Comparison of ENCODE assay signal across 7 cellular contexts in genomic region chr9:83956288-83957028, GRCh38. TPM values are rescaled to one million over a fixed set of nuclear protein-coding genes. Genes with fewer than 3 reads are reported as not detected.
A peak's percentile ranks its signal among the peaks of the same experiment; 100 is the strongest.
DNase-seq lines count a peak whose midpoint lies in the region; ATAC-seq lines count a peak whose summit lies in the region.

No MANE protein-coding gene starts in this region.

- 42 to 43% methylated on average over 61 of the region's 61 CpGs for WGBS in ectodermal cell, 2 experiments

- DNase-seq in NCI-H146 treated with DMSO at 0.1 percent for 48 hours (lab: John Stamatoyannopoulos, UW; ENCODE audit: unreplicated experiment) (peak; percentile 20), lung microvascular endothelial cell (ENCODE audit: low read depth in 2 of 2) (peak; percentile 33 to 42)
- DNase-seq in activated CD4-positive, alpha-beta T cell treated with anti-CD3 and anti-CD28 coated beads for 48 hours = peak; percentile 75
- peak; percentile 16 for DNase-seq in stimulated activated CD8-positive, alpha-beta memory T cell treated with anti-CD3 and anti-CD28 coated beads, Interleukin-15, amount 100 ng/mL, for 1 hour (ENCODE audit: low read depth)

- H3K27ac ChIP-seq in ectodermal cell (ENCODE audit: insufficient read depth, low read depth, low read length, poor library complexity, severe bottlenecking) = no peak overlapping the region

- ATAC-seq in GM18502 (IDR thresholded peaks at IDR 0.05; ENCODE audit: poor library complexity, unreplicated experiment) (peak; percentile 90), HG02623 (IDR thresholded peaks at IDR 0.05; ENCODE audit: unreplicated experiment) (peak; percentile 86)

- H3K4me1 ChIP-seq in ectodermal cell (ENCODE audit: control insufficient read depth, insufficient read depth, low read length) = no peaks in the 10 kb centered on the region

- no peaks in the 10 kb centered on the region for H3K27me3 ChIP-seq in ectodermal cell (ENCODE audit: control insufficient read depth, insufficient read depth, low read length, poor library complexity, severe bottlenecking)

- peak overlapping the region; percentile 48 for H3K4me3 ChIP-seq in ectodermal cell (ENCODE audit: insufficient read depth, low read depth, low read length)

- no peaks in the 10 kb centered on the region for H3K9me3 ChIP-seq in ectodermal cell (ENCODE audit: control insufficient read depth, low read length)

- H3K36me3 ChIP-seq in ectodermal cell (ENCODE audit: control insufficient read depth, insufficient read depth, low read length) = no peaks in the 10 kb centered on the region

RNA-seq across cellular contexts. Expression of gene HNRNPK, which starts 23.6 kb away (rescaled TPM):
- polyA plus RNA-seq in ectodermal cell (2013, experiment 1 of 4) = 1,275 TPM
- polyA plus RNA-seq in ectodermal cell (2013, experiment 2 of 4) = 1,111 TPM
- polyA plus RNA-seq in ectodermal cell (2013, experiment 3 of 4) = 781 TPM
- 878 TPM for polyA plus RNA-seq in ectodermal cell (2013, experiment 4 of 4)
- total RNA-seq in lung microvascular endothelial cell = 486 and 583 TPM in 2 replicates

RNA-seq across cellular contexts. Expression of gene RMI1, which starts 24.1 kb away (rescaled TPM):
- 34.8 TPM for polyA plus RNA-seq in ectodermal cell (2013, experiment 1 of 4)
- 35.0 TPM for polyA plus RNA-seq in ectodermal cell (2013, experiment 2 of 4)
- polyA plus RNA-seq in ectodermal cell (2013, experiment 3 of 4) = 34.2 TPM
- 35.4 TPM for polyA plus RNA-seq in ectodermal cell (2013, experiment 4 of 4)
- total RNA-seq in lung microvascular endothelial cell = 3.3 and 3.8 TPM in 2 replicates

RNA-seq across cellular contexts. Expression of gene KIF27, which starts 35.2 kb away (rescaled TPM):
- 10.0 TPM for polyA plus RNA-seq in ectodermal cell (2013, experiment 1 of 4)
- polyA plus RNA-seq in ectodermal cell (2013, experiment 2 of 4) = 6.9 TPM
- polyA plus RNA-seq in ectodermal cell (2013, experiment 3 of 4) = 5.4 TPM
- 7.3 TPM for polyA plus RNA-seq in ectodermal cell (2013, experiment 4 of 4)
- 1.3 and 2.6 TPM in 2 replicates for total RNA-seq in lung microvascular endothelial cell

Comparison
In these comparisons a context has a peak if more than half of its experiments do, and no peak if none do; other contexts are left out.
1. DNase-seq: peak in every context shown above with its lines; median percentile 75 in activated CD4-positive, alpha-beta T cell treated with anti-CD3 and anti-CD28 coated beads for 48 hours; 38 in lung microvascular endothelial cell; 20 in NCI-H146 treated with DMSO at 0.1 percent for 48 hours; 16 in stimulated activated CD8-positive, alpha-beta memory T cell treated with anti-CD3 and anti-CD28 coated beads, Interleukin-15, amount 100 ng/mL, for 1 hour.